ENCODE assay signal across 8 cellular contexts in the genomic region with DNA sequence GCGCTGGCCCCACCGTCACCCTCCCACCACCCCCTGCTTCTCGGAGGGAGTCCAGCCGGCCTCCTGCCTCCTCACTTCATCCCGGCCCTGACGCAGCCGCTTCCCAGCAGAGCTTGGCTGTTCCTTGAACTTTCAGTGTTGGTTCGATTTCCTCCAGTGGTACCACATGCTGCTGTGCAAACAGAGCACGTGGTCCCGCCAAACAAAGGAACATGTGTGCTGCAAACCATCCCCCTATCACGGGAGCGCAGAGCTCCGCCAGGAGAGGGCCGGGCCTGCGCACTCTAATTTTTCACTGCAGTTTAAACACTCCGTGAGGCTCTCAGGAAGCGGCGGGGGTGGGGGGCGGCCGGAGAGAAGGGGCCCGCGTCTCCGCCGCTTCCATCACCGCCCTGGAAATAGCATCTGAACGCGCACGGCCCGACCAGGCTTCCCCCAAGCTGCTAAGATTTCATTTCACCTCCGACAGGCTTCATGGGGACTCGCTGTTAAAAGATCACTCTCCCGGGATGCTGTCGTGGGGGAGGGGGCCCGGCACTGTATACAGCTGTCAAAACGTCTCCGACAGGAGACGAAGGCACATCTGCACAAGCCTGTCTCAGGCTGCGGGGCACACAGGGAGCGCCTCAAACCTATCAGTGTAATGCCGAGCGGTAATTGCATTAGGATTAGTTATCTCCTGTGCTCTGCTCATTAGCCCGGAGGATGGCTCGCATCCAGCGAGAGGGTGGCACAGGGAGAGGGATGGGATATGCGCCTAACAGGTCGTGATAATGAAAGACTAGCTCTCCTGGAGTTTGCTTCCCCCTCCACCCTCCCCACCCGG.
DNase-seq lines count a peak whose midpoint lies in the region; ATAC-seq, FAIRE-seq and TF ChIP-seq lines count a peak whose summit lies in the region.

No MANE protein-coding gene starts in this region.

- ATAC-seq in WTC11, result peak; percentile 83
- ATAC-seq in Right ventricle myocardium superior (ENCODE audit: poor library complexity), result peak; percentile 97

- intact Hi-C loops in Right ventricle myocardium superior (cut with DNase I), result no loop called here

- peak overlapping the region; percentile 70 for H3K4me3 Mint-ChIP-seq in WTC11

- TF ChIP-seq CTCF in WTC11 (IDR thresholded peaks at IDR 0.05), result no peak

- peak overlapping the region; percentile 65 for H3K27ac ChIP-seq in HUES48 (ENCODE audit: low read depth, low read length)

- peaks cover 5% of the 10 kb centered on the region; the same call in 1 of the 2 replicates for H3K4me1 ChIP-seq in HUES48 (ENCODE audit: control insufficient read depth, insufficient read depth, low read length)

- CTCF ChIA-PET in WTC11 (lab: Charles Lee), result interaction anchor here (0.6 to 2.1 kb wide), 7 partner anchors 68 to 480 kb away, joined by 3 to 16 read pairs (median 3); no protein-coding TSS in a partner anchor

- DNase-seq in 8988T (peak; percentile 13), WTC11 (ENCODE audit: low spot score) (peak; percentile 63), Right ventricle myocardium superior (peak; percentile 89), non-pigmented ciliary epithelial cell (ENCODE audit: low read depth) (peak; percentile 82), NOMO-1 (lab: John Stamatoyannopoulos, UW; ENCODE audit: unreplicated experiment in 2 of 2) (no peak), GM12892 (ENCODE audit: insufficient read length) (no peak)
- DNase-seq in activated naive CD4-positive, alpha-beta T cell treated with anti-CD3 and anti-CD28 coated beads, Interleukin-2, amount 50 U/mL, for 16 hours, result no peak

- no peaks in the 10 kb centered on the region for H3K36me3 ChIP-seq in HUES48 (ENCODE audit: control insufficient read depth, insufficient read depth, low read length)

- peaks cover 9% of the 10 kb centered on the region for H3K9me3 Mint-ChIP-seq in WTC11

- peaks cover 22% of the 10 kb centered on the region for H3K27me3 ChIP-seq in HUES48 (ENCODE audit: control insufficient read depth, insufficient read depth, low read length)

- TF ChIP-seq POLR2A in GM12892 (IDR thresholded peaks at IDR 0.05; ENCODE audit: low read depth, low read length), result no peak

- FAIRE-seq in GM12892 (lab: Jason Lieb, UNC), result no peak

- H3K27me3 Mint-ChIP-seq in WTC11 (ENCODE audit: low read depth), result peaks cover 34% of the 10 kb centered on the region

- no peak overlapping the region for H3K27ac Mint-ChIP-seq in WTC11

- H3K36me3 Mint-ChIP-seq in WTC11, result no peaks in the 10 kb centered on the region; the same call in 1 of the 2 replicates

- peak overlapping the region; percentile 50 for H3K9ac ChIP-seq in HUES48 (ENCODE audit: low read depth, low read length)

- POLR2A ChIA-PET in WTC11 (lab: Charles Lee), result interaction anchor here (0.6 to 1.0 kb wide), 5 partner anchors 34 to 831 kb away, joined by 3 to 7 read pairs (median 3); no protein-coding TSS in a partner anchor

- H3K4me1 Mint-ChIP-seq in WTC11, result peaks cover 15% of the 10 kb centered on the region

- H3K9me3 ChIP-seq in HUES48 (ENCODE audit: control insufficient read depth, insufficient read depth, low read length), result no peaks in the 10 kb centered on the region

- peak overlapping the region; percentile 69 for H3K4me3 ChIP-seq in HUES48 (ENCODE audit: low read depth, low read length)

TF ChIP-seq in WTC11, 78 proteins besides CTCF, POLR2A, EP300 and RAD21 (continues in another document):
- TF ChIP-seq NR3C1 (CRISPR knock-in tag; conservative IDR thresholded peaks at IDR 0.05; ENCODE audit: low read depth) (no peak), MXD4 (CRISPR knock-in tag; IDR thresholded peaks at IDR 0.05; ENCODE audit: borderline replicate concordance) (no peak), ZBTB21 (CRISPR knock-in tag; IDR thresholded peaks at IDR 0.05; ENCODE audit: borderline replicate concordance) (no peak), TEAD4 (CRISPR knock-in tag; IDR thresholded peaks at IDR 0.05) (no peak), JUN (CRISPR knock-in tag; IDR thresholded peaks at IDR 0.05) (peak; percentile 71; the same call in 1 of the 2 replicates), RORB (CRISPR knock-in tag; IDR thresholded peaks at IDR 0.05) (no peak), ETV6 (CRISPR knock-in tag; IDR thresholded peaks at IDR 0.05) (no peak), SMAD3 (CRISPR knock-in tag; IDR thresholded peaks at IDR 0.05; ENCODE audit: borderline replicate concordance) (peak; percentile 93; the same call in 1 of the 2 replicates), KAT7 (CRISPR knock-in tag; IDR thresholded peaks at IDR 0.05; ENCODE audit: borderline replicate concordance) (peak; percentile 77; the same call in 1 of the 2 replicates)
- TF ChIP-seq, protein P1, sequence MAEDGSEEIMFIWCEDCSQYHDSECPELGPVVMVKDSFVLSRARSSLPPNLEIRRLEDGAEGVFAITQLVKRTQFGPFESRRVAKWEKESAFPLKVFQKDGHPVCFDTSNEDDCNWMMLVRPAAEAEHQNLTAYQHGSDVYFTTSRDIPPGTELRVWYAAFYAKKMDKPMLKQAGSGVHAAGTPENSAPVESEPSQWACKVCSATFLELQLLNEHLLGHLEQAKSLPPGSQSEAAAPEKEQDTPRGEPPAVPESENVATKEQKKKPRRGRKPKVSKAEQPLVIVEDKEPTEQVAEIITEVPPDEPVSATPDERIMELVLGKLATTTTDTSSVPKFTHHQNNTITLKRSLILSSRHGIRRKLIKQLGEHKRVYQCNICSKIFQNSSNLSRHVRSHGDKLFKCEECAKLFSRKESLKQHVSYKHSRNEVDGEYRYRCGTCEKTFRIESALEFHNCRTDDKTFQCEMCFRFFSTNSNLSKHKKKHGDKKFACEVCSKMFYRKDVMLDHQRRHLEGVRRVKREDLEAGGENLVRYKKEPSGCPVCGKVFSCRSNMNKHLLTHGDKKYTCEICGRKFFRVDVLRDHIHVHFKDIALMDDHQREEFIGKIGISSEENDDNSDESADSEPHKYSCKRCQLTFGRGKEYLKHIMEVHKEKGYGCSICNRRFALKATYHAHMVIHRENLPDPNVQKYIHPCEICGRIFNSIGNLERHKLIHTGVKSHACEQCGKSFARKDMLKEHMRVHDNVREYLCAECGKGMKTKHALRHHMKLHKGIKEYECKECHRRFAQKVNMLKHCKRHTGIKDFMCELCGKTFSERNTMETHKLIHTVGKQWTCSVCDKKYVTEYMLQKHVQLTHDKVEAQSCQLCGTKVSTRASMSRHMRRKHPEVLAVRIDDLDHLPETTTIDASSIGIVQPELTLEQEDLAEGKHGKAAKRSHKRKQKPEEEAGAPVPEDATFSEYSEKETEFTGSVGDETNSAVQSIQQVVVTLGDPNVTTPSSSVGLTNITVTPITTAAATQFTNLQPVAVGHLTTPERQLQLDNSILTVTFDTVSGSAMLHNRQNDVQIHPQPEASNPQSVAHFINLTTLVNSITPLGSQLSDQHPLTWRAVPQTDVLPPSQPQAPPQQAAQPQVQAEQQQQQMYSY (CRISPR knock-in tag; IDR thresholded peaks at IDR 0.05), result no peak
- TF ChIP-seq, protein P2, sequence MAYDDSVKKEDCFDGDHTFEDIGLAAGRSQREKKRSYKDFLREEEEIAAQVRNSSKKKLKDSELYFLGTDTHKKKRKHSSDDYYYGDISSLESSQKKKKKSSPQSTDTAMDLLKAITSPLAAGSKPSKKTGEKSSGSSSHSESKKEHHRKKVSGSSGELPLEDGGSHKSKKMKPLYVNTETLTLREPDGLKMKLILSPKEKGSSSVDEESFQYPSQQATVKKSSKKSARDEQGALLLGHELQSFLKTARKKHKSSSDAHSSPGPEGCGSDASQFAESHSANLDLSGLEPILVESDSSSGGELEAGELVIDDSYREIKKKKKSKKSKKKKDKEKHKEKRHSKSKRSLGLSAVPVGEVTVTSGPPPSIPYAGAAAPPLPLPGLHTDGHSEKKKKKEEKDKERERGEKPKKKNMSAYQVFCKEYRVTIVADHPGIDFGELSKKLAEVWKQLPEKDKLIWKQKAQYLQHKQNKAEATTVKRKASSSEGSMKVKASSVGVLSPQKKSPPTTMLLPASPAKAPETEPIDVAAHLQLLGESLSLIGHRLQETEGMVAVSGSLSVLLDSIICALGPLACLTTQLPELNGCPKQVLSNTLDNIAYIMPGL (CRISPR knock-in tag; IDR thresholded peaks at IDR 0.05), result no peak
- TF ChIP-seq, protein P3, sequence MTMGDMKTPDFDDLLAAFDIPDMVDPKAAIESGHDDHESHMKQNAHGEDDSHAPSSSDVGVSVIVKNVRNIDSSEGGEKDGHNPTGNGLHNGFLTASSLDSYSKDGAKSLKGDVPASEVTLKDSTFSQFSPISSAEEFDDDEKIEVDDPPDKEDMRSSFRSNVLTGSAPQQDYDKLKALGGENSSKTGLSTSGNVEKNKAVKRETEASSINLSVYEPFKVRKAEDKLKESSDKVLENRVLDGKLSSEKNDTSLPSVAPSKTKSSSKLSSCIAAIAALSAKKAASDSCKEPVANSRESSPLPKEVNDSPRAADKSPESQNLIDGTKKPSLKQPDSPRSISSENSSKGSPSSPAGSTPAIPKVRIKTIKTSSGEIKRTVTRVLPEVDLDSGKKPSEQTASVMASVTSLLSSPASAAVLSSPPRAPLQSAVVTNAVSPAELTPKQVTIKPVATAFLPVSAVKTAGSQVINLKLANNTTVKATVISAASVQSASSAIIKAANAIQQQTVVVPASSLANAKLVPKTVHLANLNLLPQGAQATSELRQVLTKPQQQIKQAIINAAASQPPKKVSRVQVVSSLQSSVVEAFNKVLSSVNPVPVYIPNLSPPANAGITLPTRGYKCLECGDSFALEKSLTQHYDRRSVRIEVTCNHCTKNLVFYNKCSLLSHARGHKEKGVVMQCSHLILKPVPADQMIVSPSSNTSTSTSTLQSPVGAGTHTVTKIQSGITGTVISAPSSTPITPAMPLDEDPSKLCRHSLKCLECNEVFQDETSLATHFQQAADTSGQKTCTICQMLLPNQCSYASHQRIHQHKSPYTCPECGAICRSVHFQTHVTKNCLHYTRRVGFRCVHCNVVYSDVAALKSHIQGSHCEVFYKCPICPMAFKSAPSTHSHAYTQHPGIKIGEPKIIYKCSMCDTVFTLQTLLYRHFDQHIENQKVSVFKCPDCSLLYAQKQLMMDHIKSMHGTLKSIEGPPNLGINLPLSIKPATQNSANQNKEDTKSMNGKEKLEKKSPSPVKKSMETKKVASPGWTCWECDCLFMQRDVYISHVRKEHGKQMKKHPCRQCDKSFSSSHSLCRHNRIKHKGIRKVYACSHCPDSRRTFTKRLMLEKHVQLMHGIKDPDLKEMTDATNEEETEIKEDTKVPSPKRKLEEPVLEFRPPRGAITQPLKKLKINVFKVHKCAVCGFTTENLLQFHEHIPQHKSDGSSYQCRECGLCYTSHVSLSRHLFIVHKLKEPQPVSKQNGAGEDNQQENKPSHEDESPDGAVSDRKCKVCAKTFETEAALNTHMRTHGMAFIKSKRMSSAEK (CRISPR knock-in tag; IDR thresholded peaks at IDR 0.05; ENCODE audit: borderline replicate concordance), result no peak

Comparison
In these comparisons a context has a peak if more than half of its experiments do, and no peak if none do; other contexts are left out.
1. DNase-seq: peak in 8988T (single experiment), WTC11 (single experiment), Right ventricle myocardium superior (single experiment) and non-pigmented ciliary epithelial cell (single experiment); none in NOMO-1 (0 of 2), GM12892 (single experiment) and activated naive CD4-positive, alpha-beta T cell treated with anti-CD3 and anti-CD28 coated beads, Interleukin-2, amount 50 U/mL, for 16 hours (single experiment).